ENCODE assay signal across 1 cellular context in the genomic region with DNA sequence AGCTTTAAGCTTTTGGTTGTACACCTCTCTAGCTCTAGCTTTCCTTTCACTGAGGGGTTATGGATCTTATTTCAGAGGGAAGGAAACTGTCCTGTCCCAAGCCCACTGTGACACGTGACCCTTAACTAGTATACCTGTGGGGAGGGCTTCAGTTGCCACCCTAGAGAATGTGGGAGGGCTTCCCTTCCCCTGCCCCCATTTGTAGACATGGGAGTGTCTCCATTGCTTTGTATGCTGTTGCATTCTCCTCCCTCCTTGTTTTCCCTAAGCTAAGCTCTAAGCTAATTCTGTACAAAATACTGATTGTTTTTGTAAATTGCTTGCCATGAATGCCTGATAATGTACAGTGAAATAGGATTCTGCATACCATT.
TF ChIP-seq lines count a peak whose summit lies in the region.

No MANE protein-coding gene starts in this region.

TF ChIP-seq in H1, 55 proteins besides CTCF, POLR2A, EP300 and RAD21:
- TF ChIP-seq SIRT6 (IDR thresholded peaks at IDR 0.05; ENCODE audit: low read length) (no peak), CBX8 (IDR thresholded peaks at IDR 0.05; ENCODE audit: borderline replicate concordance, low read depth, low read length) (no peak), GABPA (IDR thresholded peaks at IDR 0.05; ENCODE audit: borderline replicate concordance, insufficient read depth, low read length) (no peak), EZH2 (IDR thresholded peaks at IDR 0.05; ENCODE audit: low read depth, low read length, severe bottlenecking) (no peak), SP1 (IDR thresholded peaks at IDR 0.05; ENCODE audit: low read depth, low read length) (no peak), CHD7 (IDR thresholded peaks at IDR 0.05; ENCODE audit: insufficient replicate concordance, low read length) (no peak), TAF7 (optimal IDR thresholded peaks at IDR 0.05; ENCODE audit: borderline replicate concordance, low read depth, low read length) (no peak), RNF2 (IDR thresholded peaks at IDR 0.05; ENCODE audit: borderline replicate concordance, low read depth, low read length, missing control alignments, poor library complexity, severe bottlenecking) (no peak), CBX5 (IDR thresholded peaks at IDR 0.05; ENCODE audit: low read depth, low read length) (no peak), TAF1 (IDR thresholded peaks at IDR 0.05; ENCODE audit: low read depth, low read length) (no peak), BACH1 (IDR thresholded peaks at IDR 0.05; ENCODE audit: low read length) (no peak), ATF3 (IDR thresholded peaks at IDR 0.05; ENCODE audit: insufficient read depth, low read depth, low read length) (no peak), BCL11A (IDR thresholded peaks at IDR 0.05; ENCODE audit: low read depth in 2 of 2, low read length in 2 of 2) (no peak), TEAD4 (IDR thresholded peaks at IDR 0.05; ENCODE audit: low read depth, low read length) (no peak), CREB1 (IDR thresholded peaks at IDR 0.05) (no peak), FOSL1 (IDR thresholded peaks at IDR 0.05; ENCODE audit: insufficient read depth, low read depth, low read length) (no peak), RBBP5 (IDR thresholded peaks at IDR 0.05; ENCODE audit: borderline replicate concordance, low read depth, low read length) (no peak), MAFK (IDR thresholded peaks at IDR 0.05; ENCODE audit: low read depth, low read length) (no peak)
TF ChIP-seq in H1: peak in this region for 0.
